Comparison of ENCODE assay signal across 8 cellular contexts in genomic region chr17:29241015-29241963, GRCh38. TPM values are rescaled to one million over a fixed set of nuclear protein-coding genes. Genes with fewer than 3 reads are reported as not detected.
DNase-seq lines count a peak whose midpoint lies in the region; ATAC-seq and TF ChIP-seq lines count a peak whose summit lies in the region.

No MANE protein-coding gene starts in this region.

- no peak for TF ChIP-seq POLR2A in Peyer's patch (IDR thresholded peaks at IDR 0.05)

- DNase-seq in BJ (ENCODE audit: low read depth): peak; percentile 90
- DNase-seq in HS-5 (ENCODE audit: low read depth): peak; percentile 86
- DNase-seq in activated T-cell treated with anti-CD3 and anti-CD28 coated beads, Interleukin-2, amount 50 U/mL, for 72 hours: peak; percentile 35 to 41
- peak in 1 of 3 donors; percentile 68 for DNase-seq in right cardiac atrium
- no peak for DNase-seq in smooth muscle cell (lab: John Stamatoyannopoulos, UW; ENCODE audit: unreplicated experiment)
- DNase-seq in Peyer's patch: no peak
- no peak for DNase-seq in cortex of kidney (lab: John Stamatoyannopoulos, UW)

- peaks cover 18% of the 10 kb centered on the region for H3F3A ChIP-seq in smooth muscle cell (ENCODE audit: low read depth)

- no peaks in the 10 kb centered on the region for H3K36me3 Mint-ChIP-seq in activated T-cell treated with anti-CD3 and anti-CD28 coated beads, Interleukin-2, amount 50 U/mL, for 72 hours (ENCODE audit: insufficient read depth in 2 of 2)

- 86% methylated on average over 9 of the region's 9 CpGs for WGBS in right cardiac atrium
- 81% methylated on average over 9 of the region's 9 CpGs for WGBS in smooth muscle cell (ENCODE audit: low lambda C conversion rate)

- H3K4me1 Mint-ChIP-seq in activated T-cell treated with anti-CD3 and anti-CD28 coated beads, Interleukin-2, amount 50 U/mL, for 72 hours (ENCODE audit: low read depth): peaks cover 16% of the 10 kb centered on the region

- H3K79me2 ChIP-seq in smooth muscle cell (ENCODE audit: low read depth): no peaks in the 10 kb centered on the region

- H3K36me3 ChIP-seq in BJ (ENCODE audit: control insufficient read depth, insufficient read depth, low read length) (no peaks in the 10 kb centered on the region), smooth muscle cell (ENCODE audit: low read depth) (no peaks in the 10 kb centered on the region), Peyer's patch (no peaks in the 10 kb centered on the region)

- no peaks in the 10 kb centered on the region for H3K27me3 Mint-ChIP-seq in activated T-cell treated with anti-CD3 and anti-CD28 coated beads, Interleukin-2, amount 50 U/mL, for 72 hours (ENCODE audit: low read depth)

- intact Hi-C loops in right cardiac atrium (cut with DNase I): no loop called here

- peak overlapping the region; percentile 39 for H3K4me2 ChIP-seq in smooth muscle cell

- POLR2A ChIA-PET in BJ (lab: Charles Lee): interaction anchor here (0.7 kb wide), 2 partner anchors 9 to 53 kb away, joined by 3 to 6 read pairs; partner anchors contain the start of gene NUFIP2

- peak overlapping the region in 1 of 2 donors; percentile 14 for H3K4me3 Mint-ChIP-seq in activated T-cell treated with anti-CD3 and anti-CD28 coated beads, Interleukin-2, amount 50 U/mL, for 72 hours

- TF ChIP-seq CTCF in BJ (IDR thresholded peaks at IDR 0.05; ENCODE audit: insufficient read depth, low read depth, low read length): peak; percentile 24; the same call in 1 of the 2 replicates
- TF ChIP-seq CTCF in smooth muscle cell (IDR thresholded peaks at IDR 0.05; ENCODE audit: borderline replicate concordance, insufficient read depth, poor library complexity, severe bottlenecking): no peak
- TF ChIP-seq CTCF in Peyer's patch (IDR thresholded peaks at IDR 0.05): no peak

- peak overlapping the region; percentile 36 for H3K27ac Mint-ChIP-seq in activated T-cell treated with anti-CD3 and anti-CD28 coated beads, Interleukin-2, amount 50 U/mL, for 72 hours

- CTCF ChIA-PET in BJ (lab: Yijun Ruan, JAX): interaction anchor here (0.9 to 4.9 kb wide), 16 partner anchors 10 to 125 kb away, joined by 3 to 33 read pairs (median 4); partner anchors contain the start of gene MYO18A

- H3K9ac ChIP-seq in smooth muscle cell (ENCODE audit: low read depth): no peak overlapping the region

- no peaks in the 10 kb centered on the region for H3K4me1 ChIP-seq in right cardiac atrium (ENCODE audit: control insufficient read depth, insufficient read depth, low read length)
- peaks cover 23% of the 10 kb centered on the region for H3K4me1 ChIP-seq in smooth muscle cell (ENCODE audit: low read depth)
- H3K4me1 ChIP-seq in Peyer's patch: no peaks in the 10 kb centered on the region

- H3K9me3 ChIP-seq in right cardiac atrium (ENCODE audit: control insufficient read depth, low read length) (no peaks in the 10 kb centered on the region), smooth muscle cell (replicated peaks; ENCODE audit: low read depth) (no peaks in the 10 kb centered on the region), Peyer's patch (no peaks in the 10 kb centered on the region)

- H3K9me3 Mint-ChIP-seq in activated T-cell treated with anti-CD3 and anti-CD28 coated beads, Interleukin-2, amount 50 U/mL, for 72 hours: no peaks in the 10 kb centered on the region

- H4K20me1 ChIP-seq in smooth muscle cell (ENCODE audit: low read depth): no peaks in the 10 kb centered on the region

- H2AFZ ChIP-seq in smooth muscle cell (ENCODE audit: low read depth): no peak overlapping the region

- peak; percentile 97 to 99 for ATAC-seq in activated T-cell treated with anti-CD3 and anti-CD28 coated beads, Interleukin-2, amount 50 U/mL, for 72 hours (replicated peaks in 1 of 2)
- ATAC-seq in right cardiac atrium: peak; percentile 76 to 88
- ATAC-seq in GM19328 (IDR thresholded peaks at IDR 0.05; ENCODE audit: unreplicated experiment): no peak

- H3K27ac ChIP-seq in right cardiac atrium (ENCODE audit: low read length) (no peak overlapping the region), smooth muscle cell (ENCODE audit: low read depth) (peak overlapping the region; percentile 86), Peyer's patch (no peak overlapping the region)

- H3K4me3 ChIP-seq in BJ (ENCODE audit: low read depth, low read length) (no peak overlapping the region), right cardiac atrium (ENCODE audit: low read length) (no peak overlapping the region), smooth muscle cell (no peak overlapping the region), Peyer's patch (no peak overlapping the region)

- H3K27me3 ChIP-seq in BJ (ENCODE audit: control insufficient read depth, insufficient read depth, low read length) (no peaks in the 10 kb centered on the region), right cardiac atrium (ENCODE audit: control insufficient read depth, insufficient read depth) (no peaks in the 10 kb centered on the region), smooth muscle cell (ENCODE audit: low read depth) (no peaks in the 10 kb centered on the region), Peyer's patch (no peaks in the 10 kb centered on the region)

RNA-seq across cellular contexts. Expression of gene CRYBA1, which starts 5.4 kb away (rescaled TPM):
- polyA plus RNA-seq in BJ (2011; rRNA removed) (not detected in 2 replicates), right cardiac atrium (not detected), smooth muscle cell (not detected in 2 replicates)
- not detected in 2 replicates for polyA minus RNA-seq in BJ (2011; rRNA and poly(A)+ RNA removed)
- total RNA-seq in activated T-cell treated with anti-CD3 and anti-CD28 coated beads, Interleukin-2, amount 50 U/mL, for 72 hours: not detected
- total RNA-seq in right cardiac atrium (not detected), smooth muscle cell (not detected in 2 replicates), Peyer's patch (not detected)

RNA-seq across cellular contexts. Expression of gene NUFIP2, which starts 52.7 kb away (rescaled TPM):
- polyA plus RNA-seq in BJ (2011; rRNA removed) (7.3 and 9.5 TPM in 2 replicates), right cardiac atrium (9.7 TPM), smooth muscle cell (8.3 and 8.9 TPM in 2 replicates)
- 15.0 and 20.6 TPM in 2 replicates for polyA minus RNA-seq in BJ (2011; rRNA and poly(A)+ RNA removed)
- 10 to 100 TPM; 72.9 to 74.3 TPM for total RNA-seq in activated T-cell treated with anti-CD3 and anti-CD28 coated beads, Interleukin-2, amount 50 U/mL, for 72 hours
- total RNA-seq in right cardiac atrium (10 to 100 TPM; 30.9 to 44.7 (median 41.4) TPM), smooth muscle cell (50.3 and 61.2 TPM in 2 replicates), Peyer's patch (10 to 100 TPM; 22.5 to 41.3 (median 32.5) TPM)

Comparison
In these comparisons a context has a peak if more than half of its experiments do, and no peak if none do; other contexts are left out.
1. DNase-seq: peak in BJ (single experiment), HS-5 (single experiment) and activated T-cell treated with anti-CD3 and anti-CD28 coated beads, Interleukin-2, amount 50 U/mL, for 72 hours (2 of 2); none in smooth muscle cell (single experiment), Peyer's patch (0 of 3) and cortex of kidney (single experiment).